In the genomic region with DNA sequence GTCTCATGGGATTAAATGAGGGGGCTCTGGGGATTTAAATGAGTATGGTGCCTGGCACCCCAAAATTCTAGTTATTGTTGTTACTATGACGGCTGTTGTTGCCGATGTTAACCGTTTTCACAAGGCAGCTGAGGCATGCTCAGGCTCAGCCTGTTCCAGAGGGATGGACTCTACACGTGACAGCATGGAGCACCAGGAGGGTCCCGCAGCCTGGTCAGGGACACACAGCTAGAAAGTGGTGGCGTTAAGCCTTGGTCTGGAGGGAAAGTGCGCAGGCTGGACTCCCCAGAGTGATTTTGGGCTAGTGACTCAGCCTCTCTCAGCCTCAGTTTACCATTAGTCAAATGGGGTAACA, we compare ENCODE assay signal across 12 cellular contexts. TPM values are rescaled to one million over a fixed set of nuclear protein-coding genes. Genes with fewer than 3 reads are reported as not detected.
A peak's percentile ranks its signal among the peaks of the same experiment; 100 is the strongest.
DNase-seq lines count a peak whose midpoint lies in the region; ATAC-seq and TF ChIP-seq lines count a peak whose summit lies in the region.
"Had no signal": no experiment of that assay in that cellular context is flagged by ENCODE, and none has a peak within 500 bp of the region (broad histone marks: within the 10 kb centered on the region; RNA-seq: fewer than 3 reads in every experiment).

No MANE protein-coding gene starts in this region.

- H3K36me3 Mint-ChIP-seq in activated naive CD4-positive, alpha-beta T cell treated with anti-CD3 and anti-CD28 coated beads, Interleukin-2, amount 10 ng/mL, durations not matched to agents 7 days and 5 days = peaks cover 32% of the 10 kb centered on the region
- peaks cover 2% of the 10 kb centered on the region for H3K36me3 Mint-ChIP-seq in activated T-helper 17 cell treated with anti-CD3 and anti-CD28 coated beads, Interleukin-2, amount 50 U/mL, for 72 hours (ENCODE audit: low read depth)

- no peak for TF ChIP-seq CTCF in suprapubic skin (IDR thresholded peaks at IDR 0.05)

- no peak for ATAC-seq in activated T-helper 17 cell treated with anti-CD3 and anti-CD28 coated beads, Interleukin-2, amount 50 U/mL, for 72 hours (replicated peaks)
- no peak for ATAC-seq in GM21619 (IDR thresholded peaks at IDR 0.05; ENCODE audit: unreplicated experiment)
- ATAC-seq in HG02623 (IDR thresholded peaks at IDR 0.05; ENCODE audit: unreplicated experiment) = no peak

- peak overlapping the region; percentile 58 for H3K4me3 Mint-ChIP-seq in activated naive CD4-positive, alpha-beta T cell treated with anti-CD3 and anti-CD28 coated beads, Interleukin-2, amount 10 ng/mL, durations not matched to agents 7 days and 5 days
- H3K4me3 Mint-ChIP-seq in activated T-helper 17 cell treated with anti-CD3 and anti-CD28 coated beads, Interleukin-2, amount 50 U/mL, for 72 hours = peak overlapping the region; percentile 64

- peaks cover 2% of the 10 kb centered on the region for H3K9me3 ChIP-seq in iPS-18c (ENCODE audit: control insufficient read depth, insufficient read depth, low read length)
- no peaks in the 10 kb centered on the region for H3K9me3 ChIP-seq in suprapubic skin
- H3K9me3 ChIP-seq: vagina had no signal

- H3K27ac Mint-ChIP-seq in activated naive CD4-positive, alpha-beta T cell treated with anti-CD3 and anti-CD28 coated beads, Interleukin-2, amount 10 ng/mL, durations not matched to agents 7 days and 5 days = no peak overlapping the region
- H3K27ac Mint-ChIP-seq in activated T-helper 17 cell treated with anti-CD3 and anti-CD28 coated beads, Interleukin-2, amount 50 U/mL, for 72 hours = no peak overlapping the region

- H3K9me3 Mint-ChIP-seq in activated naive CD4-positive, alpha-beta T cell treated with anti-CD3 and anti-CD28 coated beads, Interleukin-2, amount 10 ng/mL, durations not matched to agents 7 days and 5 days = no peaks in the 10 kb centered on the region
- no peaks in the 10 kb centered on the region for H3K9me3 Mint-ChIP-seq in activated T-helper 17 cell treated with anti-CD3 and anti-CD28 coated beads, Interleukin-2, amount 50 U/mL, for 72 hours

- no peak for DNase-seq in activated naive CD4-positive, alpha-beta T cell treated with anti-CD3 and anti-CD28 coated beads, Interleukin-2, amount 10 ng/mL, durations not matched to agents 7 days and 5 days
- no peak for DNase-seq in activated naive CD4-positive, alpha-beta T cell (lab: John Stamatoyannopoulos, UW)
- no peak for DNase-seq in suprapubic skin (ENCODE audit: low spot score in 2 of 2)
- no peak for DNase-seq in NCI-H526 treated with DMSO at 0.1 percent for 48 hours (lab: John Stamatoyannopoulos, UW)
- DNase-seq: central memory CD4-positive, alpha-beta T cell; EL; Karpas-422 had no signal

- H3K36me3 ChIP-seq in suprapubic skin = no peaks in the 10 kb centered on the region
- H3K36me3 ChIP-seq: vagina had no signal

- H3K4me1 Mint-ChIP-seq in activated naive CD4-positive, alpha-beta T cell treated with anti-CD3 and anti-CD28 coated beads, Interleukin-2, amount 10 ng/mL, durations not matched to agents 7 days and 5 days = peaks cover 66% of the 10 kb centered on the region
- H3K4me1 Mint-ChIP-seq in activated T-helper 17 cell treated with anti-CD3 and anti-CD28 coated beads, Interleukin-2, amount 50 U/mL, for 72 hours = peaks cover 25% of the 10 kb centered on the region

- H3K27me3 ChIP-seq in suprapubic skin = peaks cover 10% of the 10 kb centered on the region
- H3K27me3 ChIP-seq: vagina had no signal

- no peak for TF ChIP-seq EP300 in suprapubic skin (IDR thresholded peaks at IDR 0.05)

- no peak overlapping the region for H3K27ac ChIP-seq in suprapubic skin

- WGBS in suprapubic skin = 81% methylated on average over 7 of the region's 7 CpGs

- TF ChIP-seq POLR2A in suprapubic skin (IDR thresholded peaks at IDR 0.05) = no peak

- no peaks in the 10 kb centered on the region for H3K27me3 Mint-ChIP-seq in activated naive CD4-positive, alpha-beta T cell treated with anti-CD3 and anti-CD28 coated beads, Interleukin-2, amount 10 ng/mL, durations not matched to agents 7 days and 5 days
- H3K27me3 Mint-ChIP-seq in activated T-helper 17 cell treated with anti-CD3 and anti-CD28 coated beads, Interleukin-2, amount 50 U/mL, for 72 hours = no peaks in the 10 kb centered on the region

- CTCF ChIA-PET in activated naive CD4-positive, alpha-beta T cell treated with anti-CD3 and anti-CD28 coated beads, Interleukin-2, amount 10 ng/mL, durations not matched to agents 7 days and 5 days (lab: Charles Lee) = no interaction called here

- H3K4me3 ChIP-seq in iPS-18c (ENCODE audit: insufficient read depth, low read depth, low read length) (peak overlapping the region; percentile 64), suprapubic skin (peak overlapping the region; percentile 67)

- H3K4me1 ChIP-seq in suprapubic skin = peaks cover 57% of the 10 kb centered on the region

RNA-seq across cellular contexts. Expression of gene FAM110A, which starts 7.0 kb away (rescaled TPM):
- 10 to 100 TPM; 17.4 to 20.8 TPM for total RNA-seq in activated T-helper 17 cell treated with anti-CD3 and anti-CD28 coated beads, Interleukin-2, amount 50 U/mL, for 72 hours
- 10 to 100 TPM; 16.9 to 57.0 (median 37.7) TPM for total RNA-seq in suprapubic skin
